10 cellular contexts compared by ENCODE assay signal in genomic region chr20:62918137-62918536, GRCh38. TPM values are rescaled to one million over a fixed set of nuclear protein-coding genes. Genes with fewer than 3 reads are reported as not detected.
DNase-seq lines count a peak whose midpoint lies in the region; ATAC-seq and TF ChIP-seq lines count a peak whose summit lies in the region.
"Had no signal": no experiment of that assay in that cellular context is flagged by ENCODE, and none has a peak within 500 bp of the region (broad histone marks: within the 10 kb centered on the region; RNA-seq: fewer than 3 reads in every experiment).

No MANE protein-coding gene starts in this region.

- H3K9me2 ChIP-seq in OCI-LY1 (ENCODE audit: low read depth, low read length) = no peaks in the 10 kb centered on the region
- H3K9me2 ChIP-seq in PC-3 (replicated peaks; ENCODE audit: low read length) = no peaks in the 10 kb centered on the region

- H3K9me3 ChIP-seq in OCI-LY1 (ENCODE audit: low read length) (no peaks in the 10 kb centered on the region), PC-3 (ENCODE audit: low read length) (no peaks in the 10 kb centered on the region)

- POLR2A ChIA-PET in PC-3 (lab: Charles Lee; ENCODE audit: unreplicated experiment) = interaction anchor here (0.8 kb wide), 1 partner anchor 1337 kb away, joined by 7 read pairs; no protein-coding TSS in a partner anchor

- peaks cover 10% of the 10 kb centered on the region for H3K36me3 ChIP-seq in OCI-LY1 (ENCODE audit: insufficient read depth, low read length)
- H3K36me3 ChIP-seq in PC-3 (ENCODE audit: low read depth, low read length) = peaks cover 5% of the 10 kb centered on the region; the same call in 1 of the 2 replicates

- H3K27ac Mint-ChIP-seq in activated CD8-positive, alpha-beta memory T cell treated with anti-CD3 and anti-CD28 coated beads, Interleukin-2, amount 10 ng/mL, durations not matched to agents 7 days and 5 days = peak overlapping the region; percentile 93
- peak overlapping the region in 3 of 5 experiments; percentile 11 to 70 (median 61) for H3K27ac Mint-ChIP-seq in brain

- no peak overlapping the region for H2AFZ ChIP-seq in OCI-LY1 (ENCODE audit: low read length)
- no peak overlapping the region for H2AFZ ChIP-seq in PC-3 (ENCODE audit: low read length)

- peak; percentile 92 for DNase-seq in activated CD8-positive, alpha-beta memory T cell treated with anti-CD3 and anti-CD28 coated beads, Interleukin-2, amount 10 ng/mL, durations not matched to agents 7 days and 5 days
- DNase-seq in activated CD8-positive, alpha-beta memory T cell treated with anti-CD3 and anti-CD28 coated beads for 24 hours = no peak
- peak; percentile 20 for DNase-seq in stimulated activated naive CD4-positive, alpha-beta T cell treated with Interleukin-2 at 50 U/mL for 16 hours (lab: John Stamatoyannopoulos, UW)
- no peak for DNase-seq in PC-3
- DNase-seq: RPMI8226 had no signal

- H3K4me1 ChIP-seq in OCI-LY1 (ENCODE audit: insufficient read depth, low read length, severe bottlenecking) (peaks cover 70% of the 10 kb centered on the region), PC-3 (ENCODE audit: insufficient read depth, low read length) (peaks cover 9% of the 10 kb centered on the region; the same call in 1 of the 2 replicates)

- no peaks in the 10 kb centered on the region for H3K9me3 Mint-ChIP-seq in activated CD8-positive, alpha-beta memory T cell treated with anti-CD3 and anti-CD28 coated beads, Interleukin-2, amount 10 ng/mL, durations not matched to agents 7 days and 5 days (ENCODE audit: low read depth)
- H3K9me3 Mint-ChIP-seq in brain = no peaks in the 10 kb centered on the region

- H3K27ac ChIP-seq in OCI-LY1 (ENCODE audit: low read depth, low read length, poor library complexity, severe bottlenecking) (no peak overlapping the region), PC-3 (ENCODE audit: low read length) (no peak overlapping the region)

- TF ChIP-seq CTCF in OCI-LY1 (IDR thresholded peaks at IDR 0.05; ENCODE audit: low read length) (no peak), brain (conservative IDR thresholded peaks at IDR 0.05) (no peak), PC-3 (conservative IDR thresholded peaks at IDR 0.05; ENCODE audit: low read depth, low read length) (no peak)

- CTCF ChIA-PET in activated CD8-positive, alpha-beta memory T cell treated with anti-CD3 and anti-CD28 coated beads, Interleukin-2, amount 10 ng/mL, durations not matched to agents 7 days and 5 days (lab: Charles Lee) = interaction anchor here (0.9 to 18.3 kb wide), 7 partner anchors 9 to 110 kb away, joined by 3 to 268 read pairs (median 6); partner anchors contain the start of gene GID8
- CTCF ChIA-PET in PC-3 (lab: Charles Lee) = no interaction called here

- H3K9ac ChIP-seq in OCI-LY1 (ENCODE audit: low read length) (no peak overlapping the region), PC-3 (ENCODE audit: low read length) (no peak overlapping the region)

- H3K4me3 ChIP-seq in OCI-LY1 (ENCODE audit: low read depth, low read length, poor library complexity, severe bottlenecking) = no peak overlapping the region
- no peak overlapping the region for H3K4me3 ChIP-seq in PC-3 (ENCODE audit: low read length)

- H3K27me3 ChIP-seq in OCI-LY1 (ENCODE audit: insufficient read depth, low read length) (no peaks in the 10 kb centered on the region), PC-3 (ENCODE audit: low read length) (no peaks in the 10 kb centered on the region)

- peak; percentile 60 for ATAC-seq in activated CD8-positive, alpha-beta memory T cell treated with anti-CD3 and anti-CD28 coated beads, Interleukin-2, amount 10 ng/mL, durations not matched to agents 7 days and 5 days
- ATAC-seq in PC-3 (no peak), GM18519 (IDR thresholded peaks at IDR 0.05; ENCODE audit: low FRiP score, unreplicated experiment) (no peak), HG03442 (IDR thresholded peaks at IDR 0.05; ENCODE audit: unreplicated experiment) (no peak)
- ATAC-seq: left cardiac atrium had no signal

- peaks cover 97% of the 10 kb centered on the region for H3K79me2 ChIP-seq in OCI-LY1 (ENCODE audit: insufficient read depth, low read length)
- peaks cover 100% of the 10 kb centered on the region for H3K79me2 ChIP-seq in PC-3 (ENCODE audit: low read length)

- no peaks in the 10 kb centered on the region for H3F3A ChIP-seq in OCI-LY1 (ENCODE audit: insufficient read depth, low read length)
- no peaks in the 10 kb centered on the region for H3F3A ChIP-seq in PC-3 (ENCODE audit: low read length, unreplicated experiment)

- H3K4me3 Mint-ChIP-seq in activated CD8-positive, alpha-beta memory T cell treated with anti-CD3 and anti-CD28 coated beads, Interleukin-2, amount 10 ng/mL, durations not matched to agents 7 days and 5 days = peak overlapping the region; percentile 74
- H3K4me3 Mint-ChIP-seq in brain = peak overlapping the region in 4 of 5 experiments; percentile 11 to 48 (median 32)

- intact Hi-C loops in PC-3 (cut with micrococcal nuclease) = no loop called here

- H4K20me1 ChIP-seq in OCI-LY1 (ENCODE audit: insufficient read depth, low read length) (peaks cover 12% of the 10 kb centered on the region; the same call in 1 of the 2 replicates), PC-3 (ENCODE audit: low read length) (peaks cover 85% of the 10 kb centered on the region)

- H3K36me3 Mint-ChIP-seq in activated CD8-positive, alpha-beta memory T cell treated with anti-CD3 and anti-CD28 coated beads, Interleukin-2, amount 10 ng/mL, durations not matched to agents 7 days and 5 days = peaks cover 19% of the 10 kb centered on the region
- H3K36me3 Mint-ChIP-seq in brain = peaks cover 1% of the 10 kb centered on the region

- H3K27me3 Mint-ChIP-seq in activated CD8-positive, alpha-beta memory T cell treated with anti-CD3 and anti-CD28 coated beads, Interleukin-2, amount 10 ng/mL, durations not matched to agents 7 days and 5 days = no peaks in the 10 kb centered on the region
- H3K27me3 Mint-ChIP-seq in brain = no peaks in the 10 kb centered on the region

- peaks cover 77% of the 10 kb centered on the region for H3K4me1 Mint-ChIP-seq in activated CD8-positive, alpha-beta memory T cell treated with anti-CD3 and anti-CD28 coated beads, Interleukin-2, amount 10 ng/mL, durations not matched to agents 7 days and 5 days
- H3K4me1 Mint-ChIP-seq in brain = peaks cover 96% of the 10 kb centered on the region

- no TSS peak for BruUV-seq in PC-3 (replicated peaks; lab: Mats Ljungman, UMichigan)

- H3K4me2 ChIP-seq in OCI-LY1 (ENCODE audit: low read length) (peak overlapping the region; percentile 18; the same call in 1 of the 2 replicates), PC-3 (ENCODE audit: low read length) (no peak overlapping the region)

RNA-seq across cellular contexts. Expression of gene DIDO1, which starts 8.2 kb away (rescaled TPM):
- total RNA-seq in activated CD8-positive, alpha-beta memory T cell treated with anti-CD3 and anti-CD28 coated beads, Interleukin-2, amount 10 ng/mL, durations not matched to agents 7 days and 5 days = 10 to 100 TPM; 64.6 to 87.0 TPM
- polyA plus RNA-seq in brain (ENCODE audit: insufficient read depth, low read depth, low replicate concordance) = 47.3 TPM
- total RNA-seq in PC-3 (2014; rRNA removed) = 33.2 and 40.4 TPM in 2 replicates

RNA-seq across cellular contexts. Expression of gene GID8, which starts 19.8 kb away (rescaled TPM):
- 10 to 100 TPM; 29.8 to 36.8 TPM for total RNA-seq in activated CD8-positive, alpha-beta memory T cell treated with anti-CD3 and anti-CD28 coated beads, Interleukin-2, amount 10 ng/mL, durations not matched to agents 7 days and 5 days
- 45.2 TPM for polyA plus RNA-seq in brain (ENCODE audit: insufficient read depth, low read depth, low replicate concordance)
- total RNA-seq in PC-3 (2014; rRNA removed) = 37.2 and 47.5 TPM in 2 replicates

RNA-seq across cellular contexts. Expression of gene SLC17A9, which starts 34.4 kb away (rescaled TPM):
- 10 to 100 TPM; 26.1 to 34.1 TPM for total RNA-seq in activated CD8-positive, alpha-beta memory T cell treated with anti-CD3 and anti-CD28 coated beads, Interleukin-2, amount 10 ng/mL, durations not matched to agents 7 days and 5 days
- polyA plus RNA-seq in brain (ENCODE audit: insufficient read depth, low read depth, low replicate concordance) = 0.20 TPM
- total RNA-seq in PC-3 (2014; rRNA removed) = not detected in 2 replicates

RNA-seq across cellular contexts. Expression of gene TCFL5, which starts 56.5 kb away (rescaled TPM):
- 1 to 10 TPM; 6.6 to 6.7 TPM for total RNA-seq in activated CD8-positive, alpha-beta memory T cell treated with anti-CD3 and anti-CD28 coated beads, Interleukin-2, amount 10 ng/mL, durations not matched to agents 7 days and 5 days
- 21.1 TPM for polyA plus RNA-seq in brain (ENCODE audit: insufficient read depth, low read depth, low replicate concordance)
- 15.8 and 21.7 TPM in 2 replicates for total RNA-seq in PC-3 (2014; rRNA removed)

Comparison
In these comparisons a context has a peak if more than half of its experiments do, and no peak if none do; other contexts are left out.
1. DNase-seq: peak in activated CD8-positive, alpha-beta memory T cell treated with anti-CD3 and anti-CD28 coated beads, Interleukin-2, amount 10 ng/mL, durations not matched to agents 7 days and 5 days (single experiment) and stimulated activated naive CD4-positive, alpha-beta T cell treated with Interleukin-2 at 50 U/mL for 16 hours (single experiment); none in activated CD8-positive, alpha-beta memory T cell treated with anti-CD3 and anti-CD28 coated beads for 24 hours (single experiment) and PC-3 (single experiment).
2. RNA of gene SLC17A9, which starts 34.4 kb away (total RNA-seq): 26.1 to 34.1 TPM in activated CD8-positive, alpha-beta memory T cell treated with anti-CD3 and anti-CD28 coated beads, Interleukin-2, amount 10 ng/mL, durations not matched to agents 7 days and 5 days; not detected in PC-3; every median in the first group is over 10 times any median in the second.